ENCODE assay signal across 27 cellular contexts in genomic region chr12:122513660-122514059, GRCh38.
"Had no signal": no experiment of that assay in that cellular context is flagged by ENCODE, and none has a peak within 500 bp of the region (broad histone marks: within the 10 kb centered on the region; RNA-seq: fewer than 3 reads in every experiment).

No MANE protein-coding gene starts in this region.

- ATAC-seq: effector memory CD8-positive, alpha-beta T cell; gastrocnemius medialis; left ventricle myocardium superior; natural killer cell treated with Interleukin-12 subunit alpha and Interleukin-12 subunit beta and Interleukin-15 and Interleukin-18, amount 100 ng/mL, for 72 hours; pancreas; psoas muscle; right cardiac atrium had no signal

- H3K4me3 ChIP-seq: adrenal gland, ascending aorta, breast epithelium, colonic mucosa, dorsolateral prefrontal cortex, esophagus squamous epithelium, gastrocnemius medialis, pancreas, psoas muscle, transverse colon, uterus had no signal

- H3K4me3 Mint-ChIP-seq: activated naive CD4-positive, alpha-beta T cell treated with anti-CD3 and anti-CD28 coated beads, Interleukin-2, amount 50 U/mL, for 24 hours; central memory CD8-positive, alpha-beta T cell; effector memory CD8-positive, alpha-beta T cell; natural killer cell treated with Interleukin-12 subunit alpha and Interleukin-12 subunit beta and Interleukin-15 and Interleukin-18, amount 100 ng/mL, for 72 hours had no signal

- H3K27me3 Mint-ChIP-seq: activated naive CD4-positive, alpha-beta T cell treated with anti-CD3 and anti-CD28 coated beads, Interleukin-2, amount 50 U/mL, for 24 hours; central memory CD8-positive, alpha-beta T cell; effector memory CD8-positive, alpha-beta T cell; natural killer cell treated with Interleukin-12 subunit alpha and Interleukin-12 subunit beta and Interleukin-15 and Interleukin-18, amount 100 ng/mL, for 72 hours had no signal

- H3K27ac ChIP-seq: adrenal gland, ascending aorta, breast epithelium, colonic mucosa, dorsolateral prefrontal cortex, esophagus squamous epithelium, gastrocnemius medialis, neutrophil, pancreas, psoas muscle, transverse colon, uterus had no signal

- H3K27me3 ChIP-seq: adrenal gland, ascending aorta, breast epithelium, colonic mucosa, dorsolateral prefrontal cortex, esophagus squamous epithelium, gastrocnemius medialis, neutrophil, pancreas, transverse colon, uterus had no signal

- H3K9me3 Mint-ChIP-seq: activated naive CD4-positive, alpha-beta T cell treated with anti-CD3 and anti-CD28 coated beads, Interleukin-2, amount 50 U/mL, for 24 hours; central memory CD8-positive, alpha-beta T cell; effector memory CD8-positive, alpha-beta T cell; natural killer cell treated with Interleukin-12 subunit alpha and Interleukin-12 subunit beta and Interleukin-15 and Interleukin-18, amount 100 ng/mL, for 72 hours had no signal

- H3K27ac Mint-ChIP-seq: activated naive CD4-positive, alpha-beta T cell treated with anti-CD3 and anti-CD28 coated beads, Interleukin-2, amount 50 U/mL, for 24 hours; natural killer cell treated with Interleukin-12 subunit alpha and Interleukin-12 subunit beta and Interleukin-15 and Interleukin-18, amount 100 ng/mL, for 72 hours had no signal

- DNase-seq: activated CD4-positive, alpha-beta T cell treated with anti-CD3 and anti-CD28 coated beads for 1 hour; activated CD4-positive, alpha-beta T cell treated with anti-CD3 and anti-CD28 coated beads, Interleukin-2, amount 50 U/mL, for 1 hour; activated CD8-positive, alpha-beta memory T cell treated with anti-CD3 and anti-CD28 coated beads for 24 hours; activated CD8-positive, alpha-beta memory T cell treated with anti-CD3 and anti-CD28 coated beads, Interleukin-2, amount 50 U/mL, for 4 hours; activated effector memory CD4-positive, alpha-beta T cell treated with anti-CD3 and anti-CD28 coated beads, Interleukin-2, amount 50 U/mL, for 16 hours; adrenal gland; colonic mucosa; dorsolateral prefrontal cortex; effector memory CD8-positive, alpha-beta T cell; esophagus squamous epithelium; gastrocnemius medialis; head of caudate nucleus; left ventricle myocardium superior; mammary epithelial cell; pancreas; psoas muscle; right cardiac atrium; stimulated activated CD4-positive, alpha-beta T cell treated with anti-CD3 and anti-CD28 coated beads, Interleukin-12 subunit alpha, Interleukin-12 subunit beta, amount 100 ng/mL, for 4 hours; T-helper 9 cell; transverse colon; uterus had no signal

- H3K36me3 ChIP-seq: uterus had no signal
